In genomic region chr19:4432918-4433506, GRCh38 we compare ENCODE assay signal across 1 cellular context.
TF ChIP-seq lines count a peak whose summit lies in the region.

No MANE protein-coding gene starts in this region.

TF ChIP-seq in IMR-90, 13 proteins besides CTCF, POLR2A, EP300 and RAD21:
- TF ChIP-seq SMC3 (IDR thresholded peaks at IDR 0.05; ENCODE audit: low read depth, low read length) (no peak), USF2 (IDR thresholded peaks at IDR 0.05; ENCODE audit: low read depth, low read length) (no peak), CHD1 (IDR thresholded peaks at IDR 0.05; ENCODE audit: low read depth, low read length) (no peak), RCOR1 (IDR thresholded peaks at IDR 0.05; ENCODE audit: insufficient replicate concordance, low read length) (no peak), CEBPB (IDR thresholded peaks at IDR 0.05; ENCODE audit: low read depth, low read length) (no peak), MAFK (IDR thresholded peaks at IDR 0.05; ENCODE audit: low read depth, low read length) (no peak), MXI1 (IDR thresholded peaks at IDR 0.05; ENCODE audit: borderline replicate concordance, low read depth, low read length) (no peak), MAZ (IDR thresholded peaks at IDR 0.05; ENCODE audit: borderline replicate concordance, low read depth, low read length) (no peak), BHLHE40 (IDR thresholded peaks at IDR 0.05; ENCODE audit: low read depth, low read length) (no peak), RFX5 (IDR thresholded peaks at IDR 0.05; ENCODE audit: low read depth, low read length) (no peak), NFE2L2 (IDR thresholded peaks at IDR 0.05; ENCODE audit: low read depth, low read length) (no peak), FOS (IDR thresholded peaks at IDR 0.05; ENCODE audit: low read depth, low read length) (no peak)
- TF ChIP-seq, protein P1, sequence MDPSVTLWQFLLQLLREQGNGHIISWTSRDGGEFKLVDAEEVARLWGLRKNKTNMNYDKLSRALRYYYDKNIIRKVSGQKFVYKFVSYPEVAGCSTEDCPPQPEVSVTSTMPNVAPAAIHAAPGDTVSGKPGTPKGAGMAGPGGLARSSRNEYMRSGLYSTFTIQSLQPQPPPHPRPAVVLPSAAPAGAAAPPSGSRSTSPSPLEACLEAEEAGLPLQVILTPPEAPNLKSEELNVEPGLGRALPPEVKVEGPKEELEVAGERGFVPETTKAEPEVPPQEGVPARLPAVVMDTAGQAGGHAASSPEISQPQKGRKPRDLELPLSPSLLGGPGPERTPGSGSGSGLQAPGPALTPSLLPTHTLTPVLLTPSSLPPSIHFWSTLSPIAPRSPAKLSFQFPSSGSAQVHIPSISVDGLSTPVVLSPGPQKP (IDR thresholded peaks at IDR 0.05; ENCODE audit: borderline replicate concordance, low read depth, low read length) = no peak
